Comparison of ENCODE assay signal across 8 cellular contexts in genomic region chr9:127918201-127919107, GRCh38. TPM values are rescaled to one million over a fixed set of nuclear protein-coding genes. Genes with fewer than 3 reads are reported as not detected.
DNase-seq lines count a peak whose midpoint lies in the region; ATAC-seq and TF ChIP-seq lines count a peak whose summit lies in the region.

No MANE protein-coding gene starts in this region.

- TF ChIP-seq CTCF in GM12864 (IDR thresholded peaks at IDR 0.05; ENCODE audit: low read depth, low read length, missing control alignments) (peak; percentile 42), PC-3 (conservative IDR thresholded peaks at IDR 0.05; ENCODE audit: low read depth, low read length) (peak; percentile 27; the same call in 1 of the 2 replicates), gastrocnemius medialis (IDR thresholded peaks at IDR 0.05 in 4 of 5, conservative IDR thresholded peaks at IDR 0.05 in 1 of 5) (no peak)

- H3K9me3 ChIP-seq in PC-3 (ENCODE audit: low read length) (no peaks in the 10 kb centered on the region), gastrocnemius medialis (no peaks in the 10 kb centered on the region)

- no peaks in the 10 kb centered on the region for H3F3A ChIP-seq in PC-3 (ENCODE audit: low read length, unreplicated experiment)

- POLR2A ChIA-PET in PC-3 (lab: Charles Lee; ENCODE audit: unreplicated experiment) = no interaction called here

- no TSS peak for BruUV-seq in PC-3 (replicated peaks; lab: Mats Ljungman, UMichigan)

- no peaks in the 10 kb centered on the region for H4K20me1 ChIP-seq in PC-3 (ENCODE audit: low read length)

- in situ Hi-C loops in gastrocnemius medialis (cut with MboI; ENCODE audit: low sequenced_read_pairs in 4 of 4) = loop anchor here in 1 of 4 donors (25.0 kb wide), 1 partner anchor 681 kb away; no protein-coding TSS in a partner anchor

- CTCF ChIA-PET in PC-3 (lab: Charles Lee) = no interaction called here

- peaks cover 19% of the 10 kb centered on the region for H3K79me2 ChIP-seq in PC-3 (ENCODE audit: low read length)

- no peaks in the 10 kb centered on the region for H3K9me2 ChIP-seq in PC-3 (replicated peaks; ENCODE audit: low read length)

- TF ChIP-seq POLR2A in gastrocnemius medialis (IDR thresholded peaks at IDR 0.05) = no peak

- peak overlapping the region; percentile 65 for H3K9ac ChIP-seq in PC-3 (ENCODE audit: low read length)

- H3K4me3 ChIP-seq in GM12864 (ENCODE audit: low read depth, low read length) (no peak overlapping the region), PC-3 (ENCODE audit: low read length) (no peak overlapping the region), gastrocnemius medialis (no peak overlapping the region)

- no peak for DNase-seq in GM12864 (ENCODE audit: low read depth)
- DNase-seq in PC-3 = peak; percentile 15
- no peak for DNase-seq in epithelial cell of prostate (ENCODE audit: low read depth, low spot score)
- peak in 1 of 2 donors; percentile 50 for DNase-seq in gastrocnemius medialis
- no peak for DNase-seq in NCI-H748 treated with DMSO at 0.1 percent for 48 hours (lab: John Stamatoyannopoulos, UW)
- no peak for DNase-seq in germinal center (ENCODE audit: low spot score)

- H3K4me2 ChIP-seq in PC-3 (ENCODE audit: low read length) = peak overlapping the region; percentile 49

- H3K36me3 ChIP-seq in PC-3 (ENCODE audit: low read depth, low read length) (no peaks in the 10 kb centered on the region), gastrocnemius medialis (peaks cover 0 to 5% of the 10 kb centered on the region in 2 donors)

- H3K4me1 ChIP-seq in PC-3 (ENCODE audit: insufficient read depth, low read length) = peaks cover 46% of the 10 kb centered on the region
- H3K4me1 ChIP-seq in gastrocnemius medialis = peaks cover 28 to 29% of the 10 kb centered on the region in 2 donors

- no peak overlapping the region for H2AFZ ChIP-seq in PC-3 (ENCODE audit: low read length)

- peak overlapping the region; percentile 95 for H3K27ac ChIP-seq in PC-3 (ENCODE audit: low read length)
- H3K27ac ChIP-seq in epithelial cell of prostate = peak overlapping the region; percentile 62
- H3K27ac ChIP-seq in gastrocnemius medialis = peak overlapping the region; percentile 12 to 82 (median 46)

- H3K27me3 ChIP-seq in PC-3 (ENCODE audit: low read length) = no peaks in the 10 kb centered on the region
- H3K27me3 ChIP-seq in gastrocnemius medialis = no peaks in the 10 kb centered on the region

- intact Hi-C loops in PC-3 (cut with micrococcal nuclease) = loop anchor here (5.0 to 10.0 kb wide), 2 partner anchors 41 to 344 kb away; partner anchors contain the start of gene AK1
- intact Hi-C loops in gastrocnemius medialis (cut with DNase I; ENCODE audit: low total_unique reads) = loop anchor here (1.0 to 10.0 kb wide), 3 partner anchors 131 to 694 kb away; partner anchors contain the start of gene CDK9

- ATAC-seq in PC-3 = no peak
- no peak for ATAC-seq in gastrocnemius medialis
- ATAC-seq in GM21390 (IDR thresholded peaks at IDR 0.05; ENCODE audit: unreplicated experiment) = no peak
- ATAC-seq in GM21619 (IDR thresholded peaks at IDR 0.05; ENCODE audit: unreplicated experiment) = no peak

RNA-seq across cellular contexts. Expression of gene ST6GALNAC4, which starts 1.6 kb away (rescaled TPM):
- total RNA-seq in PC-3 (2014; rRNA removed) (26.9 and 27.8 TPM in 2 replicates), gastrocnemius medialis (10 to 100 TPM; 11.2 to 48.4 (median 23.6) TPM)

RNA-seq across cellular contexts. Expression of gene PIP5KL1, which starts 12.1 kb away (rescaled TPM):
- total RNA-seq in PC-3 (2014; rRNA removed) = 5.1 and 5.4 TPM in 2 replicates
- 1 to 10 TPM in 1 of 4 donors, not detected in 3; 4.2 TPM for total RNA-seq in gastrocnemius medialis

RNA-seq across cellular contexts. Expression of gene ST6GALNAC6, which starts 19.1 kb away (rescaled TPM):
- total RNA-seq in PC-3 (2014; rRNA removed) (8.5 and 14.5 TPM in 2 replicates), gastrocnemius medialis (10 to 100 TPM; 46.7 to 69.3 (median 56.9) TPM)

RNA-seq across cellular contexts. Expression of gene DPM2, which starts 19.2 kb away (rescaled TPM):
- 32.0 and 33.0 TPM in 2 replicates for total RNA-seq in PC-3 (2014; rRNA removed)
- total RNA-seq in gastrocnemius medialis = 10 to 100 TPM in 1 of 4 donors, 1 to 10 TPM in 3; 4.7 to 10.4 (median 5.9) TPM

RNA-seq across cellular contexts. Expression of gene AK1, which starts 41.0 kb away (rescaled TPM):
- total RNA-seq in PC-3 (2014; rRNA removed) = 79.1 and 105 TPM in 2 replicates
- total RNA-seq in gastrocnemius medialis = 100 to 1,000 TPM; 240 to 489 (median 359) TPM

Comparison
In these comparisons a context has a peak if more than half of its experiments do, and no peak if none do; other contexts are left out.
1. CTCF ChIP-seq: peak in GM12864 (single experiment) and PC-3 (single experiment); none in gastrocnemius medialis (0 of 5).
2. Peak in every context shown above with its lines, with median percentiles within 50 percentile points of each other: H3K27ac ChIP-seq.